ENCODE assay signal across 11 cellular contexts in genomic region chr3:119508172-119508845, GRCh38. TPM values are rescaled to one million over a fixed set of nuclear protein-coding genes. Genes with fewer than 3 reads are reported as not detected.
DNase-seq lines count a peak whose midpoint lies in the region; ATAC-seq and TF ChIP-seq lines count a peak whose summit lies in the region.
"Had no signal": no experiment of that assay in that cellular context is flagged by ENCODE, and none has a peak within 500 bp of the region (broad histone marks: within the 10 kb centered on the region; RNA-seq: fewer than 3 reads in every experiment).

No MANE protein-coding gene starts in this region.

- no peaks in the 10 kb centered on the region for H3K27me3 Mint-ChIP-seq in CD8-positive, alpha-beta T cell (ENCODE audit: low read depth)
- no peaks in the 10 kb centered on the region for H3K27me3 Mint-ChIP-seq in activated T-cell treated with anti-CD3 and anti-CD28 coated beads, Interleukin-2, amount 50 U/mL, for 72 hours (ENCODE audit: low read depth)

- no peak for DNase-seq in CD8-positive, alpha-beta T cell
- DNase-seq in activated T-cell treated with anti-CD3 and anti-CD28 coated beads, Interleukin-2, amount 50 U/mL, for 72 hours: peak; percentile 8 to 14
- no peak for DNase-seq in hippocampal formation (lab: John Stamatoyannopoulos, UW)
- no peak for DNase-seq in NCI-H510A (lab: John Stamatoyannopoulos, UW)
- no peak for DNase-seq in NOMO-1 treated with DMSO at 0.1 percent for 48 hours (lab: John Stamatoyannopoulos, UW; ENCODE audit: unreplicated experiment)
- DNase-seq: NCI-H1436, Right ventricle myocardium superior had no signal

- H3K4me3 ChIP-seq in CD8-positive, alpha-beta T cell (ENCODE audit: low read depth, low read length): no peak overlapping the region

- H3K4me3 Mint-ChIP-seq in CD8-positive, alpha-beta T cell: no peak overlapping the region
- peak overlapping the region in 1 of 2 donors; percentile 45 for H3K4me3 Mint-ChIP-seq in activated T-cell treated with anti-CD3 and anti-CD28 coated beads, Interleukin-2, amount 50 U/mL, for 72 hours
- H3K4me3 Mint-ChIP-seq: CD14-positive monocyte had no signal

- H3K4me1 ChIP-seq in CD8-positive, alpha-beta T cell (ENCODE audit: insufficient read depth, low read length): no peaks in the 10 kb centered on the region

- intact Hi-C loops in CD8-positive, alpha-beta T cell (cut with DNase I, micrococcal nuclease): no loop called here

- H3K36me3 Mint-ChIP-seq in CD8-positive, alpha-beta T cell: peaks cover 68% of the 10 kb centered on the region
- H3K36me3 Mint-ChIP-seq in activated T-cell treated with anti-CD3 and anti-CD28 coated beads, Interleukin-2, amount 50 U/mL, for 72 hours (ENCODE audit: insufficient read depth in 2 of 2): peaks cover 15 to 31% of the 10 kb centered on the region in 2 donors

- no peak overlapping the region for H3K27ac ChIP-seq in CD8-positive, alpha-beta T cell (ENCODE audit: low read depth, low read length)

- H3K27ac Mint-ChIP-seq in CD8-positive, alpha-beta T cell: peak overlapping the region; percentile 56
- H3K27ac Mint-ChIP-seq in activated T-cell treated with anti-CD3 and anti-CD28 coated beads, Interleukin-2, amount 50 U/mL, for 72 hours: peak overlapping the region; percentile 92

- POLR2A ChIA-PET in CD8-positive, alpha-beta T cell (lab: Charles Lee): interaction anchor here (0.6 kb wide), 1 partner anchor 37 kb away, joined by 3 read pairs; no protein-coding TSS in a partner anchor

- H3K9me3 Mint-ChIP-seq in CD8-positive, alpha-beta T cell: no peaks in the 10 kb centered on the region
- no peaks in the 10 kb centered on the region for H3K9me3 Mint-ChIP-seq in activated T-cell treated with anti-CD3 and anti-CD28 coated beads, Interleukin-2, amount 50 U/mL, for 72 hours
- H3K9me3 Mint-ChIP-seq: CD14-positive monocyte had no signal

- no peak for ATAC-seq in CD8-positive, alpha-beta T cell
- ATAC-seq in GM18868 (IDR thresholded peaks at IDR 0.05; ENCODE audit: unreplicated experiment): peak; percentile 70
- peak; percentile 69 for ATAC-seq in HG03066 (IDR thresholded peaks at IDR 0.05; ENCODE audit: low read depth, unreplicated experiment)
- peak; percentile 80 to 85 for ATAC-seq in activated T-cell treated with anti-CD3 and anti-CD28 coated beads, Interleukin-2, amount 50 U/mL, for 72 hours (replicated peaks in 1 of 2)
- no peak for ATAC-seq in HG03196 (IDR thresholded peaks at IDR 0.05; ENCODE audit: unreplicated experiment)

- H3K36me3 ChIP-seq in CD8-positive, alpha-beta T cell (ENCODE audit: insufficient read depth, low read length): peaks cover 11% of the 10 kb centered on the region

- H3K4me1 Mint-ChIP-seq in CD8-positive, alpha-beta T cell (ENCODE audit: low read depth): peaks cover 35% of the 10 kb centered on the region
- peaks cover 39% of the 10 kb centered on the region for H3K4me1 Mint-ChIP-seq in activated T-cell treated with anti-CD3 and anti-CD28 coated beads, Interleukin-2, amount 50 U/mL, for 72 hours (ENCODE audit: low read depth)

- CTCF ChIA-PET in CD8-positive, alpha-beta T cell (lab: Charles Lee): no interaction called here

- H3K27me3 ChIP-seq in CD8-positive, alpha-beta T cell (ENCODE audit: insufficient read depth, low read length): no peaks in the 10 kb centered on the region

- no peaks in the 10 kb centered on the region for H3K9me3 ChIP-seq in CD8-positive, alpha-beta T cell (ENCODE audit: low read length)

- TF ChIP-seq CTCF in CD8-positive, alpha-beta T cell (IDR thresholded peaks at IDR 0.05): no peak

RNA-seq across cellular contexts. Expression of gene TIMMDC1, which starts 10.0 kb away (rescaled TPM):
- total RNA-seq in CD8-positive, alpha-beta T cell: 10 to 100 TPM; 12.1 to 16.8 TPM
- 10 to 100 TPM; 89.6 to 89.9 TPM for total RNA-seq in activated T-cell treated with anti-CD3 and anti-CD28 coated beads, Interleukin-2, amount 50 U/mL, for 72 hours

RNA-seq across cellular contexts. Expression of gene POGLUT1, which starts 39.5 kb away (rescaled TPM):
- total RNA-seq in CD8-positive, alpha-beta T cell: 10 to 100 TPM; 21.3 to 25.9 TPM
- 10 to 100 TPM; 35.4 to 48.4 TPM for total RNA-seq in activated T-cell treated with anti-CD3 and anti-CD28 coated beads, Interleukin-2, amount 50 U/mL, for 72 hours

RNA-seq across cellular contexts. Expression of gene TMEM39A, which starts 44.9 kb away (rescaled TPM):
- 10 to 100 TPM; 67.8 to 68.0 TPM for total RNA-seq in CD8-positive, alpha-beta T cell
- total RNA-seq in activated T-cell treated with anti-CD3 and anti-CD28 coated beads, Interleukin-2, amount 50 U/mL, for 72 hours: 10 to 100 TPM; 47.7 to 67.4 TPM

RNA-seq across cellular contexts. Expression of gene CD80, which starts 51.1 kb away (rescaled TPM):
- total RNA-seq in CD8-positive, alpha-beta T cell: under 1 TPM; 0.58 to 0.71 TPM
- 10 to 100 TPM in 1 of 2 donors, 1 to 10 TPM in 1; 8.3 to 11.9 TPM for total RNA-seq in activated T-cell treated with anti-CD3 and anti-CD28 coated beads, Interleukin-2, amount 50 U/mL, for 72 hours
- total RNA-seq: Right ventricle myocardium superior had no signal

Comparison
In these comparisons a context has a peak if more than half of its experiments do, and no peak if none do; other contexts are left out.
1. ATAC-seq: peak in GM18868 (single experiment), HG03066 (single experiment) and activated T-cell treated with anti-CD3 and anti-CD28 coated beads, Interleukin-2, amount 50 U/mL, for 72 hours (2 of 2); none in CD8-positive, alpha-beta T cell (single experiment) and HG03196 (single experiment).
2. DNase-seq: peak in activated T-cell treated with anti-CD3 and anti-CD28 coated beads, Interleukin-2, amount 50 U/mL, for 72 hours (2 of 2); none in CD8-positive, alpha-beta T cell (0 of 7), hippocampal formation (0 of 2), NCI-H510A (single experiment) and NOMO-1 treated with DMSO at 0.1 percent for 48 hours (single experiment).
3. RNA of gene TIMMDC1, which starts 10.0 kb away (total RNA-seq): 89.6 to 89.9 TPM in activated T-cell treated with anti-CD3 and anti-CD28 coated beads, Interleukin-2, amount 50 U/mL, for 72 hours; 12.1 to 16.8 TPM in CD8-positive, alpha-beta T cell; every median in the first group is over 4 times any median in the second.